Comparison of ENCODE assay signal across 13 cellular contexts in genomic region chr10:16441106-16441850, GRCh38. TPM values are rescaled to one million over a fixed set of nuclear protein-coding genes. Genes with fewer than 3 reads are reported as not detected.
A peak's percentile ranks its signal among the peaks of the same experiment; 100 is the strongest.
DNase-seq lines count a peak whose midpoint lies in the region; ATAC-seq and TF ChIP-seq lines count a peak whose summit lies in the region.
"Had no signal": no experiment of that assay in that cellular context is flagged by ENCODE, and none has a peak within 500 bp of the region (broad histone marks: within the 10 kb centered on the region; RNA-seq: fewer than 3 reads in every experiment).

No MANE protein-coding gene starts in this region.

- DNase-seq in HT-29 (ENCODE audit: low spot score) (peak; percentile 7), astrocyte of the hippocampus (ENCODE audit: low read depth, low spot score) (peak; percentile 2), left lung (no peak), COLO668 (lab: John Stamatoyannopoulos, UW; ENCODE audit: unreplicated experiment) (no peak), DMS153 (lab: John Stamatoyannopoulos, UW) (no peak)
- DNase-seq in stimulated activated naive B cell treated with anti-CD40 and anti-IgM and Interleukin-4, amounts not matched to agents 10 μg/mL and 1 μg/mL and 100 μg/mL, for 72 hours = no peak
- DNase-seq: DMS79 treated with DMSO at 0.1 percent for 48 hours; NK-92 treated with Interleukin-12 subunit alpha and Interleukin-12 subunit beta, amount 100 ng/mL, for 24 hours; occipital lobe had no signal

- H3K9ac ChIP-seq in BLaER1 treated with 17β-estradiol and CSF1 and Interleukin-3, amounts not matched to agents 10 nM and 100 nM = no peak overlapping the region

- peaks cover 14 to 35% of the 10 kb centered on the region in 2 donors for H3K36me3 Mint-ChIP-seq in stimulated activated naive B cell treated with anti-CD40 and anti-IgM and Interleukin-4, amounts not matched to agents 10 μg/mL and 1 μg/mL and 100 μg/mL, for 72 hours
- H3K36me3 Mint-ChIP-seq: brain had no signal

- H3K4me1 ChIP-seq in BLaER1 treated with 17β-estradiol and CSF1 and Interleukin-3, amounts not matched to agents 10 nM and 100 nM = peaks cover 30 to 44% (median 37%) of the 10 kb centered on the region in 10 experiments
- H3K4me1 ChIP-seq in left lung = peaks cover 0 to 39% of the 10 kb centered on the region in 2 donors

- no peaks in the 10 kb centered on the region for H3K27me3 ChIP-seq in BLaER1 treated with 17β-estradiol and CSF1 and Interleukin-3, amounts not matched to agents 10 nM and 100 nM
- no peaks in the 10 kb centered on the region for H3K27me3 ChIP-seq in left lung

- H3K4me3 ChIP-seq in BLaER1 treated with 17β-estradiol and CSF1 and Interleukin-3, amounts not matched to agents 10 nM and 100 nM = no peak overlapping the region
- no peak overlapping the region for H3K4me3 ChIP-seq in left lung

- no peak for TF ChIP-seq CTCF in left lung (IDR thresholded peaks at IDR 0.05)

- H3K4me1 Mint-ChIP-seq in stimulated activated naive B cell treated with anti-CD40 and anti-IgM and Interleukin-4, amounts not matched to agents 10 μg/mL and 1 μg/mL and 100 μg/mL, for 72 hours = peaks cover 23 to 29% of the 10 kb centered on the region in 2 donors

- no peaks in the 10 kb centered on the region for H3K9me3 Mint-ChIP-seq in stimulated activated naive B cell treated with anti-CD40 and anti-IgM and Interleukin-4, amounts not matched to agents 10 μg/mL and 1 μg/mL and 100 μg/mL, for 72 hours
- H3K9me3 Mint-ChIP-seq: IgD-negative memory B cell had no signal

- H3K4me3 Mint-ChIP-seq in stimulated activated naive B cell treated with anti-CD40 and anti-IgM and Interleukin-4, amounts not matched to agents 10 μg/mL and 1 μg/mL and 100 μg/mL, for 72 hours = no peak overlapping the region

- peak overlapping the region in 6 of 11 experiments; percentile 9 to 92 (median 20); a peak in 7 of 22 replicates for H3K4me2 ChIP-seq in BLaER1 treated with 17β-estradiol and CSF1 and Interleukin-3, amounts not matched to agents 10 nM and 100 nM

- no peak overlapping the region for H3K27ac Mint-ChIP-seq in stimulated activated naive B cell treated with anti-CD40 and anti-IgM and Interleukin-4, amounts not matched to agents 10 μg/mL and 1 μg/mL and 100 μg/mL, for 72 hours

- intact Hi-C loops in left lung (cut with DNase I) = no loop called here

- no peaks in the 10 kb centered on the region for H3K27me3 Mint-ChIP-seq in stimulated activated naive B cell treated with anti-CD40 and anti-IgM and Interleukin-4, amounts not matched to agents 10 μg/mL and 1 μg/mL and 100 μg/mL, for 72 hours
- H3K27me3 Mint-ChIP-seq: IgD-negative memory B cell had no signal

- peaks cover 0 to 53% (median 11%) of the 10 kb centered on the region in 11 experiments; a peak in 14 of 22 replicates for H4K20me1 ChIP-seq in BLaER1 treated with 17β-estradiol and CSF1 and Interleukin-3, amounts not matched to agents 10 nM and 100 nM

- H3K9me3 ChIP-seq in BLaER1 treated with 17β-estradiol and CSF1 and Interleukin-3, amounts not matched to agents 10 nM and 100 nM (replicated peaks in 1 of 11) = peaks cover 0 to 27% (median 5%) of the 10 kb centered on the region in 11 experiments; a peak in 7 of 22 replicates
- no peaks in the 10 kb centered on the region for H3K9me3 ChIP-seq in left lung

- H3K36me3 ChIP-seq in BLaER1 treated with 17β-estradiol and CSF1 and Interleukin-3, amounts not matched to agents 10 nM and 100 nM = peaks cover 42 to 84% (median 71%) of the 10 kb centered on the region in 11 experiments
- peaks cover 0 to 7% of the 10 kb centered on the region in 2 donors for H3K36me3 ChIP-seq in left lung

- ATAC-seq in left lung = no peak
- no peak for ATAC-seq in stimulated activated naive B cell treated with anti-CD40 and anti-IgM and Interleukin-4, amounts not matched to agents 10 μg/mL and 1 μg/mL and 100 μg/mL, for 72 hours (replicated peaks)
- ATAC-seq in GM18867 (IDR thresholded peaks at IDR 0.05; ENCODE audit: unreplicated experiment) = no peak

- no peak overlapping the region for H3K27ac ChIP-seq in BLaER1 treated with 17β-estradiol and CSF1 and Interleukin-3, amounts not matched to agents 10 nM and 100 nM
- peak overlapping the region; percentile 71 to 77 for H3K27ac ChIP-seq in left lung

RNA-seq across cellular contexts. Expression of gene PTER, which starts 4.5 kb away (rescaled TPM):
- 3.4 and 9.4 TPM in 2 replicates for total RNA-seq in HT-29 (2014; rRNA removed; shearing (Covaris generic))
- total RNA-seq in left lung = 10 to 100 TPM; 16.7 to 16.8 TPM

Comparison
In these comparisons a context has a peak if more than half of its experiments do, and no peak if none do; other contexts are left out.
1. H3K27ac ChIP-seq: peak in left lung (2 of 2); none in BLaER1 treated with 17β-estradiol and CSF1 and Interleukin-3, amounts not matched to agents 10 nM and 100 nM (0 of 11).
2. DNase-seq: peak in HT-29 (single experiment) and astrocyte of the hippocampus (single experiment); none in left lung (0 of 2), stimulated activated naive B cell treated with anti-CD40 and anti-IgM and Interleukin-4, amounts not matched to agents 10 μg/mL and 1 μg/mL and 100 μg/mL, for 72 hours (single experiment), COLO668 (single experiment) and DMS153 (single experiment).